8 cellular contexts compared by ENCODE assay signal in the genomic region with DNA sequence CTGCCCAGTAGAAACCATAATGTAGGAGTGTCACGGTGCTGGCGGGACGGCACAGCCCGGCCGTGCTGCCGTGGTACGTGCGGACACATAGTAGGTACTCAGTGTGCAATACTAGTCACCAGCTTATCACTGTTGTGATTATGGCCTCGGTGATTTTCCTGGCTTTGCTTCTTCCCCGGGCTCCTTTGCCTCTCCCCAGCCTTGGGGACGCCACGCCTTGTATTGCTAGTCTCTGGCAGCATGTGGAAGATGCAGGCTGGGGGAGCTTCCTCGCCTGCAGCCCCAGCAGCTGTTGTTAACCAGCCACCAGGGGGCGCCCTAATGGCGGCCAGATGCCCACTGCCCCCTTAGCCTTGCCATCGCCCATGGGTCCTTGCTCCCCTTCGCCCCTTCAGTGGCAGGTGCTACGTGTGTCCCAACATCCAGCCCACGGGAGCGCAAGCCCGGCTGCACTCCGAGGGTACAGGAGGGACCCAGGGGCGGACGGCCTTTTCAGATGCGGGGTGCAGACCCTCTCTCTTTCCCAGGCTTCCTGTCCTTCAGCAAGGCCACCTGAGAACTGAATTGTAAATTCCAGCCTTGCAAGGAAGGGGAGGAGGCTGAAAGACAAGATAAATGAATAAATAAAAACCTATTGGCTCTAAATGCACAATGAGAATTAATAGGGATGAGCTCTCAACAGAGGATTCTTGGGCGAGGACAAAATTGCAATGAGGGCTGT. TPM values are rescaled to one million over a fixed set of nuclear protein-coding genes. Genes with fewer than 3 reads are reported as not detected.
A peak's percentile ranks its signal among the peaks of the same experiment; 100 is the strongest.
DNase-seq lines count a peak whose midpoint lies in the region; ATAC-seq lines count a peak whose summit lies in the region.

No MANE protein-coding gene starts in this region.

- peak; percentile 72 for ATAC-seq in activated naive CD8-positive, alpha-beta T cell treated with anti-CD3 and anti-CD28 coated beads, Interleukin-2, amount 10 ng/mL, durations not matched to agents 7 days and 5 days (ENCODE audit: low read depth)
- ATAC-seq in left ventricle myocardium superior (peak; percentile 72), HG03108 (IDR thresholded peaks at IDR 0.05; ENCODE audit: unreplicated experiment) (no peak)

- POLR2A ChIA-PET in activated naive CD8-positive, alpha-beta T cell treated with anti-CD3 and anti-CD28 coated beads, Interleukin-2, amount 10 ng/mL, durations not matched to agents 7 days and 5 days (lab: Charles Lee), result interaction anchor here (1.0 kb wide), 1 partner anchor 67 kb away, joined by 3 read pairs; no protein-coding TSS in a partner anchor

- no peaks in the 10 kb centered on the region for H3K9me2 ChIP-seq in Karpas-422 (replicated peaks; ENCODE audit: insufficient read depth, low read length)

- no peak overlapping the region for H3K27ac ChIP-seq in Karpas-422 (ENCODE audit: low read length)

- peaks cover 17% of the 10 kb centered on the region for H3K27me3 Mint-ChIP-seq in activated naive CD8-positive, alpha-beta T cell treated with anti-CD3 and anti-CD28 coated beads, Interleukin-2, amount 10 ng/mL, durations not matched to agents 7 days and 5 days

- H3K36me3 ChIP-seq in Karpas-422 (ENCODE audit: insufficient read depth, low read length), result no peaks in the 10 kb centered on the region

- H3K4me3 Mint-ChIP-seq in activated naive CD8-positive, alpha-beta T cell treated with anti-CD3 and anti-CD28 coated beads, Interleukin-2, amount 10 ng/mL, durations not matched to agents 7 days and 5 days, result no peak overlapping the region

- no peaks in the 10 kb centered on the region for H3K4me1 Mint-ChIP-seq in activated naive CD8-positive, alpha-beta T cell treated with anti-CD3 and anti-CD28 coated beads, Interleukin-2, amount 10 ng/mL, durations not matched to agents 7 days and 5 days

- no peaks in the 10 kb centered on the region for H3K9me3 ChIP-seq in Karpas-422 (ENCODE audit: low read length)

- no peaks in the 10 kb centered on the region for H3K27me3 ChIP-seq in Karpas-422 (ENCODE audit: low read length)

- no peaks in the 10 kb centered on the region for H3K9me3 Mint-ChIP-seq in activated naive CD8-positive, alpha-beta T cell treated with anti-CD3 and anti-CD28 coated beads, Interleukin-2, amount 10 ng/mL, durations not matched to agents 7 days and 5 days

- no peak overlapping the region for H3K4me2 ChIP-seq in Karpas-422 (ENCODE audit: low read depth, low read length, poor library complexity, severe bottlenecking)

- intact Hi-C loops in left ventricle myocardium superior (cut with micrococcal nuclease), result loop anchor here (10.0 kb wide), 1 partner anchor 65 kb away; no protein-coding TSS in a partner anchor

- DNase-seq in D341Med (ENCODE audit: low spot score) (peak; percentile 86), Karpas-422 (peak; percentile 87), SW480 (ENCODE audit: low spot score) (peak; percentile 57), left ventricle myocardium superior (peak; percentile 74), OCI-M2 (lab: John Stamatoyannopoulos, UW; ENCODE audit: unreplicated experiment) (no peak)
- peak; percentile 76 for DNase-seq in activated naive CD8-positive, alpha-beta T cell treated with anti-CD3 and anti-CD28 coated beads, Interleukin-2, amount 10 ng/mL, durations not matched to agents 7 days and 5 days
- DNase-seq in stimulated activated CD4-positive, alpha-beta T cell treated with anti-CD3 and anti-CD28 coated beads, Interleukin-12 subunit alpha, Interleukin-12 subunit beta, amount 100 ng/mL, for 4 hours, result peak; percentile 58

- no peaks in the 10 kb centered on the region for H3K4me1 ChIP-seq in Karpas-422 (ENCODE audit: low read length)

- H3K4me3 ChIP-seq in Karpas-422 (ENCODE audit: low read length), result no peak overlapping the region

- H3K27ac Mint-ChIP-seq in activated naive CD8-positive, alpha-beta T cell treated with anti-CD3 and anti-CD28 coated beads, Interleukin-2, amount 10 ng/mL, durations not matched to agents 7 days and 5 days, result no peak overlapping the region

- H4K20me1 ChIP-seq in Karpas-422 (ENCODE audit: insufficient read depth, low read depth, low read length), result no peaks in the 10 kb centered on the region

- no peaks in the 10 kb centered on the region for H3K36me3 Mint-ChIP-seq in activated naive CD8-positive, alpha-beta T cell treated with anti-CD3 and anti-CD28 coated beads, Interleukin-2, amount 10 ng/mL, durations not matched to agents 7 days and 5 days

- H2AFZ ChIP-seq in Karpas-422 (ENCODE audit: low read length), result no peak overlapping the region

- H3K9ac ChIP-seq in Karpas-422 (ENCODE audit: low read length), result no peak overlapping the region

- no peaks in the 10 kb centered on the region for H3K79me2 ChIP-seq in Karpas-422 (ENCODE audit: low read length)

RNA-seq across cellular contexts. Expression of gene NTNG2, which starts 8.0 kb away (rescaled TPM):
- total RNA-seq in Karpas-422 (2014; rRNA removed; shearing (Covaris generic); ENCODE audit: low replicate concordance), result 0.40 and 2.5 TPM in 2 replicates
- 10 to 100 TPM; 10.9 to 15.6 TPM for total RNA-seq in activated naive CD8-positive, alpha-beta T cell treated with anti-CD3 and anti-CD28 coated beads, Interleukin-2, amount 10 ng/mL, durations not matched to agents 7 days and 5 days
- 1.9 TPM for total RNA-seq in left ventricle myocardium superior
